1 cellular context compared by ENCODE assay signal in the genomic region with DNA sequence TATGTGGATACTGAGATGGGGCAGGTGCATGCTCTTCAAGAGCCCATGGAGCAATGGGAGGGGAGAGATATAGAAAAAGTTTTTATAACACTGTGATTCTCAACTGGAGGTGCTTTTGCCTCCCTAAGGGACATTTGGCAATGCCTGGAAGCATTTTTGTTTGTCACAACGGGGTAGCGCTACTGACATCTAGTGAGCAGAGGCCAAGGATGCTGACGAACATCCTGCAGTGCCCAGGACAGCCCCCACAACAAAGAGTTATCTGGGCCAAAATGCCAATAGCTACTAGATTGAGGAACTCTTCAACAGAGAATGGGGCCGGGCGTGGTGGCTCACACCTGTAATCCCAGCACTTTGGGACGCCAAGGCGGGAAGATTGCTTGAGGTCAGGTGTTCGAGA.
TF ChIP-seq lines count a peak whose summit lies in the region.

No MANE protein-coding gene starts in this region.

TF ChIP-seq in GM23338, 12 proteins besides CTCF, POLR2A, EP300 and RAD21 (continued from another document):
- TF ChIP-seq ETS1 (IDR thresholded peaks at IDR 0.05), result no peak
TF ChIP-seq in GM23338: peak in this region for 0.
